8 cellular contexts compared by ENCODE assay signal in the genomic region with DNA sequence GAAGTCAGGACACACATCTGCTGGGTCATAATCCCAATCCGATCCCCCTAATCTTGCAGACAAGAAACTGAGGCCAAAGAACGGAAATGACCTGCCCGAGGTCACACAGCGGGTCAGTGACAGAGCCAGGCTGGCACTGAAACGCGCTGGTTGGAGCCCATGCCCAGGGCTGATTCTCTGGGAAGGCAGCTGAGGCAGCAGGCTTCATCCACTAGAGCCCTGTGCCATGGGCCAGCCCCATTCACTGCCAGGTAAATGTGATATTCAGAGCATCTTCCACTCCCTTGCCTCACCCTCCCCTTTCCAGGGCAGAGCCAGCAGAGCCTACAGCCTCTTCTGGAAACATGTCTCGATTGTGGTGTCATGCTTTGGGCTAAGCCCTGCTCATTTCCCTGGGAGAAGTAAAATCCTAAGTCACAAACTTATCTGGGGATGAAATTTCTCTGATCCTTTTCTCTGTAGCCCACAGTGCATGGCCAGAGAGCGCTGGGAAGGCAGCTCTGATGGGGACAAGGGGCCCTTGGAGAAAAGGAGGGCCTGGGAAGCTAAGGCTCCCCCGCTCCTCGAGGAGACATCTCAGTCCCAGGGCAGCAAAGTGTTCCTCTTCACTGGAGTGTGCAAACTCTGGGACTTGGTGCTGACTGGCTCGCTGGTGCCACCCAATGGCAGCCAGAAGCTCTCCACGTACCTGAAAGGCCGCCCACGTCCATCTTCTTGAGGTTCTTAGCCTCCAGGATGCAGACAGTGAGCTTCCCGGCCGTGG.
A peak's percentile ranks its signal among the peaks of the same experiment; 100 is the strongest.
DNase-seq lines count a peak whose midpoint lies in the region; ATAC-seq and TF ChIP-seq lines count a peak whose summit lies in the region.

No MANE protein-coding gene starts in this region.

- no peak overlapping the region for H3K4me3 ChIP-seq in Peyer's patch
- no peak overlapping the region for H3K4me3 ChIP-seq in left lung

- TF ChIP-seq CTCF in Peyer's patch (IDR thresholded peaks at IDR 0.05): peak in 5 of 6 experiments; percentile 44 to 65 (median 59)
- TF ChIP-seq CTCF in left lung (IDR thresholded peaks at IDR 0.05): peak; percentile 48 to 67

- H3K9me3 ChIP-seq in Peyer's patch: no peaks in the 10 kb centered on the region
- H3K9me3 ChIP-seq in left lung: no peaks in the 10 kb centered on the region

- DNase-seq in NCI-H146 (lab: John Stamatoyannopoulos, UW): peak; percentile 56
- DNase-seq in NCI-H146 treated with DMSO at 0.1 percent for 48 hours (lab: John Stamatoyannopoulos, UW; ENCODE audit: unreplicated experiment): no peak
- peak; percentile 74 for DNase-seq in HPDE6-E6E7 (ENCODE audit: extremely low spot score)
- peak; percentile 36 to 69 (median 67) for DNase-seq in Peyer's patch
- peak; percentile 72 for DNase-seq in cerebellar cortex (ENCODE audit: low spot score)
- peak; percentile 56 to 81 for DNase-seq in left lung
- DNase-seq in stimulated activated naive CD8-positive, alpha-beta T cell treated with anti-CD3 and anti-CD28 coated beads, Interleukin-15, Interleukin-2, amounts not matched to agents 100 U/mL and 50 U/mL, for 24 hours: peak; percentile 45
- DNase-seq in activated effector memory CD4-positive, alpha-beta T cell treated with anti-CD3 and anti-CD28 coated beads, Interleukin-2, amount 50 U/mL, for 16 hours: no peak

- H3K36me3 ChIP-seq in Peyer's patch (no peaks in the 10 kb centered on the region), left lung (no peaks in the 10 kb centered on the region)

- H3K27me3 ChIP-seq in Peyer's patch (no peaks in the 10 kb centered on the region), left lung (peaks cover 0 to 86% of the 10 kb centered on the region in 2 donors)

- TF ChIP-seq POLR2A in Peyer's patch (IDR thresholded peaks at IDR 0.05): no peak

- H3K4me1 ChIP-seq in Peyer's patch (no peaks in the 10 kb centered on the region), left lung (no peaks in the 10 kb centered on the region)

- H3K27ac ChIP-seq in Peyer's patch: no peak overlapping the region
- no peak overlapping the region for H3K27ac ChIP-seq in left lung

- peak; percentile 96 for ATAC-seq in left lung
- ATAC-seq in stimulated activated naive CD8-positive, alpha-beta T cell treated with anti-CD3 and anti-CD28 coated beads, Interleukin-15, Interleukin-2, amounts not matched to agents 100 U/mL and 50 U/mL, for 24 hours: peak; percentile 54

- intact Hi-C loops in left lung (cut with DNase I): loop anchor here in 1 of 2 donors (10.0 kb wide), 1 partner anchor 135 kb away; no protein-coding TSS in a partner anchor

Comparison
In these comparisons a context has a peak if more than half of its experiments do, and no peak if none do; other contexts are left out.
1. DNase-seq: peak in NCI-H146 (single experiment), HPDE6-E6E7 (single experiment), Peyer's patch (3 of 3), cerebellar cortex (single experiment), left lung (2 of 2) and stimulated activated naive CD8-positive, alpha-beta T cell treated with anti-CD3 and anti-CD28 coated beads, Interleukin-15, Interleukin-2, amounts not matched to agents 100 U/mL and 50 U/mL, for 24 hours (single experiment); none in NCI-H146 treated with DMSO at 0.1 percent for 48 hours (single experiment) and activated effector memory CD4-positive, alpha-beta T cell treated with anti-CD3 and anti-CD28 coated beads, Interleukin-2, amount 50 U/mL, for 16 hours (single experiment).